Comparison of ENCODE assay signal across 1 cellular context in the genomic region with DNA sequence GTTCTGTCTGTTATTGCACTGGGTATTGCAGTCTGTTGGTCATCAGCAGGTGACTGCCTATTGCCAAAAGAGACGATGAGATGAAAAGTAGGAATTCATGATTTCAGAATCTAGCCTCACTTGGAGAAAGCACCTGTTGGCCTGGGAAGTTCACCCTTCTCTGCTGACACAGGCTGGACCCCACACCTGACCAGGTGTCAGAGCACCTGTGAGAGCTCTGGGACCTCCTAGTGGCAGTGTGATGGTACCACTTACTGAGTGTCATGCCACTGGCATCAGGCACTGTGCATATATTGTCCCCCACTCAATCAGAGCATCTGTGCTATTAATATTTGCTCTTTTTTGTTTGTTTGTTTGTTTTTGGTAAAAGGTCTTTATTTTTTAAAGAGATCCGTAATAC.
TF ChIP-seq lines count a peak whose summit lies in the region.

No MANE protein-coding gene starts in this region.

TF ChIP-seq in SK-N-SH treated with all-trans-retinoic acid at 6 μM for 48 hours, 23 proteins besides CTCF, POLR2A, EP300 and RAD21 (continued from another document):
- TF ChIP-seq, protein P1, sequence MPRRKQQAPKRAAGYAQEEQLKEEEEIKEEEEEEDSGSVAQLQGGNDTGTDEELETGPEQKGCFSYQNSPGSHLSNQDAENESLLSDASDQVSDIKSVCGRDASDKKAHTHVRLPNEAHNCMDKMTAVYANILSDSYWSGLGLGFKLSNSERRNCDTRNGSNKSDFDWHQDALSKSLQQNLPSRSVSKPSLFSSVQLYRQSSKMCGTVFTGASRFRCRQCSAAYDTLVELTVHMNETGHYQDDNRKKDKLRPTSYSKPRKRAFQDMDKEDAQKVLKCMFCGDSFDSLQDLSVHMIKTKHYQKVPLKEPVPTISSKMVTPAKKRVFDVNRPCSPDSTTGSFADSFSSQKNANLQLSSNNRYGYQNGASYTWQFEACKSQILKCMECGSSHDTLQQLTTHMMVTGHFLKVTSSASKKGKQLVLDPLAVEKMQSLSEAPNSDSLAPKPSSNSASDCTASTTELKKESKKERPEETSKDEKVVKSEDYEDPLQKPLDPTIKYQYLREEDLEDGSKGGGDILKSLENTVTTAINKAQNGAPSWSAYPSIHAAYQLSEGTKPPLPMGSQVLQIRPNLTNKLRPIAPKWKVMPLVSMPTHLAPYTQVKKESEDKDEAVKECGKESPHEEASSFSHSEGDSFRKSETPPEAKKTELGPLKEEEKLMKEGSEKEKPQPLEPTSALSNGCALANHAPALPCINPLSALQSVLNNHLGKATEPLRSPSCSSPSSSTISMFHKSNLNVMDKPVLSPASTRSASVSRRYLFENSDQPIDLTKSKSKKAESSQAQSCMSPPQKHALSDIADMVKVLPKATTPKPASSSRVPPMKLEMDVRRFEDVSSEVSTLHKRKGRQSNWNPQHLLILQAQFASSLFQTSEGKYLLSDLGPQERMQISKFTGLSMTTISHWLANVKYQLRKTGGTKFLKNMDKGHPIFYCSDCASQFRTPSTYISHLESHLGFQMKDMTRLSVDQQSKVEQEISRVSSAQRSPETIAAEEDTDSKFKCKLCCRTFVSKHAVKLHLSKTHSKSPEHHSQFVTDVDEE (CRISPR knock-in tag; IDR thresholded peaks at IDR 0.05) = no peak
TF ChIP-seq in SK-N-SH treated with all-trans-retinoic acid at 6 μM for 48 hours: peak in this region for 0.
